8 cellular contexts compared by ENCODE assay signal in genomic region chr5:850511-851006, GRCh38. TPM values are rescaled to one million over a fixed set of nuclear protein-coding genes. Genes with fewer than 3 reads are reported as not detected.
DNase-seq lines count a peak whose midpoint lies in the region; ATAC-seq, FAIRE-seq and TF ChIP-seq lines count a peak whose summit lies in the region.

Gene ZDHHC11, minus strand, starts transcription at chr5:850986. Its CDS starts 384 bp downstream, at chr5:850602.

- no peaks in the 10 kb centered on the region for H3K9me3 ChIP-seq in pancreas

- ATAC-seq in foreskin keratinocyte (peak; percentile 5), pancreas (peak in 3 of 4 donors; percentile 43 to 79 (median 52)), HG02981 (IDR thresholded peaks at IDR 0.05; ENCODE audit: unreplicated experiment) (no peak), GM19324 (IDR thresholded peaks at IDR 0.05; ENCODE audit: low FRiP score, unreplicated experiment) (no peak)
- ATAC-seq in activated CD8-positive, alpha-beta memory T cell treated with anti-CD3 and anti-CD28 coated beads, Interleukin-2, amount 10 ng/mL, durations not matched to agents 7 days and 5 days, result no peak

- FAIRE-seq in pancreas (lab: Jason Lieb, UNC), result no peak

- H3K36me3 ChIP-seq in pancreas, result no peaks in the 10 kb centered on the region

- H3K36me3 Mint-ChIP-seq in activated CD8-positive, alpha-beta memory T cell treated with anti-CD3 and anti-CD28 coated beads, Interleukin-2, amount 10 ng/mL, durations not matched to agents 7 days and 5 days, result no peaks in the 10 kb centered on the region

- H3K9me3 Mint-ChIP-seq in activated CD8-positive, alpha-beta memory T cell treated with anti-CD3 and anti-CD28 coated beads, Interleukin-2, amount 10 ng/mL, durations not matched to agents 7 days and 5 days (ENCODE audit: low read depth), result no peaks in the 10 kb centered on the region

- H3K4me1 ChIP-seq in foreskin keratinocyte, result no peaks in the 10 kb centered on the region
- H3K4me1 ChIP-seq in pancreas, result no peaks in the 10 kb centered on the region

- H3K27me3 ChIP-seq in foreskin keratinocyte, result peaks cover 31% of the 10 kb centered on the region
- H3K27me3 ChIP-seq in pancreas, result peaks cover 0 to 3% (median 0%) of the 10 kb centered on the region in 4 donors

- H3K4me3 ChIP-seq in pancreas, result no peak within 1 kb of the TSS

- CTCF ChIA-PET in activated CD8-positive, alpha-beta memory T cell treated with anti-CD3 and anti-CD28 coated beads, Interleukin-2, amount 10 ng/mL, durations not matched to agents 7 days and 5 days (lab: Charles Lee), result no interaction called here

- no peak for TF ChIP-seq CTCF in foreskin keratinocyte (conservative IDR thresholded peaks at IDR 0.05)
- TF ChIP-seq CTCF in pancreas (IDR thresholded peaks at IDR 0.05), result no peak
- TF ChIP-seq CTCF in GM20000 (IDR thresholded peaks at IDR 0.05; ENCODE audit: extremely low read depth, missing control alignments), result no peak

- no peaks in the 10 kb centered on the region for H3K27me3 Mint-ChIP-seq in activated CD8-positive, alpha-beta memory T cell treated with anti-CD3 and anti-CD28 coated beads, Interleukin-2, amount 10 ng/mL, durations not matched to agents 7 days and 5 days

- H3K27ac ChIP-seq in foreskin keratinocyte (no peak within 1 kb of the TSS), pancreas (no peak within 1 kb of the TSS)

- DNase-seq in DMS53 (lab: John Stamatoyannopoulos, UW) (peak; percentile 92), M059J (ENCODE audit: low read depth) (peak; percentile 39), foreskin keratinocyte (no peak), pancreas (peak in 3 of 6 donors; percentile 26 to 75 (median 56)), GM20000 (ENCODE audit: low spot score) (no peak)
- no peak for DNase-seq in activated CD8-positive, alpha-beta memory T cell treated with anti-CD3 and anti-CD28 coated beads, Interleukin-2, amount 10 ng/mL, durations not matched to agents 7 days and 5 days

- H3K4me1 Mint-ChIP-seq in activated CD8-positive, alpha-beta memory T cell treated with anti-CD3 and anti-CD28 coated beads, Interleukin-2, amount 10 ng/mL, durations not matched to agents 7 days and 5 days, result peaks cover 6% of the 10 kb centered on the region

- 51 to 55% methylated on average over 27 of the region's 27 CpGs for WGBS in pancreas, 2 donors

- H3K27ac Mint-ChIP-seq in activated CD8-positive, alpha-beta memory T cell treated with anti-CD3 and anti-CD28 coated beads, Interleukin-2, amount 10 ng/mL, durations not matched to agents 7 days and 5 days, result no peak within 1 kb of the TSS

- H3K4me3 Mint-ChIP-seq in activated CD8-positive, alpha-beta memory T cell treated with anti-CD3 and anti-CD28 coated beads, Interleukin-2, amount 10 ng/mL, durations not matched to agents 7 days and 5 days, result no peak within 1 kb of the TSS

- intact Hi-C loops in pancreas (cut with DNase I), result no loop called here

RNA-seq across cellular contexts. Expression of gene ZDHHC11, which starts in this region (rescaled TPM):
- 0.22 and 0.44 TPM in 2 replicates for total RNA-seq in M059J (2014; rRNA removed; shearing (Covaris generic))
- 0.67 and 1.7 TPM in 2 replicates for total RNA-seq in foreskin keratinocyte
- polyA plus RNA-seq in foreskin keratinocyte, result 0.58 and 0.62 TPM in 2 replicates
- 10 to 100 TPM in 2 of 6 donors, 1 to 10 TPM in 4; 3.6 to 11.0 (median 7.8) TPM for total RNA-seq in pancreas
- 10 to 100 TPM in 1 of 2 donors, 1 to 10 TPM in 1; 5.4 to 18.1 TPM for polyA plus RNA-seq in pancreas
- total RNA-seq in activated CD8-positive, alpha-beta memory T cell treated with anti-CD3 and anti-CD28 coated beads, Interleukin-2, amount 10 ng/mL, durations not matched to agents 7 days and 5 days, result 10 to 100 TPM in 1 of 2 experiments, 1 to 10 TPM in 1; 9.9 to 10.6 TPM

Comparison
In these comparisons a context has a peak if more than half of its experiments do, and no peak if none do; other contexts are left out.
1. Peak in DNase-seq in M059J; RNA of the gene not detected or under 1 TPM.
2. ATAC-seq: peak in foreskin keratinocyte (single experiment) and pancreas (3 of 4); none in HG02981 (single experiment), activated CD8-positive, alpha-beta memory T cell treated with anti-CD3 and anti-CD28 coated beads, Interleukin-2, amount 10 ng/mL, durations not matched to agents 7 days and 5 days (single experiment) and GM19324 (single experiment).